ENCODE assay signal across 14 cellular contexts in genomic region chr11:76185511-76185910, GRCh38. TPM values are rescaled to one million over a fixed set of nuclear protein-coding genes. Genes with fewer than 3 reads are reported as not detected.
DNase-seq lines count a peak whose midpoint lies in the region; ATAC-seq and TF ChIP-seq lines count a peak whose summit lies in the region.
"Had no signal": no experiment of that assay in that cellular context is flagged by ENCODE, and none has a peak within 500 bp of the region (broad histone marks: within the 10 kb centered on the region; RNA-seq: fewer than 3 reads in every experiment).

No MANE protein-coding gene starts in this region.

- no peak for DNase-seq in coronary artery (ENCODE audit: low spot score)
- peak; percentile 45 for DNase-seq in left cardiac atrium
- DNase-seq in osteoblast (ENCODE audit: insufficient read length, low spot score, missing footprints) = no peak
- DNase-seq in type B pancreatic cell (ENCODE audit: extremely low spot score, unreplicated experiment) = no peak
- DNase-seq in AML-193 (lab: John Stamatoyannopoulos, UW) = no peak
- no peak for DNase-seq in SKM-1 (lab: John Stamatoyannopoulos, UW; ENCODE audit: unreplicated experiment)
- DNase-seq in RKO (ENCODE audit: low spot score) = no peak
- DNase-seq: DND-41; NCI-H1417 treated with DMSO at 0.1 percent for 48 hours; PC-9; stimulated activated CD4-positive, alpha-beta T cell treated with anti-CD3 and anti-CD28 coated beads, Interleukin-2, amount 100 ng/mL, for 24 hours had no signal

- H3K4me3 ChIP-seq in coronary artery (no peak overlapping the region), osteoblast (ENCODE audit: insufficient read depth, low read length) (no peak overlapping the region)
- H3K4me3 ChIP-seq: PC-9 had no signal

- peaks cover 4% of the 10 kb centered on the region for H3K27me3 ChIP-seq in osteoblast (ENCODE audit: insufficient read depth, low read length)

- TF ChIP-seq CTCF in coronary artery (IDR thresholded peaks at IDR 0.05) = no peak
- no peak for TF ChIP-seq CTCF in osteoblast (IDR thresholded peaks at IDR 0.05; ENCODE audit: extremely low read depth, low read depth, low read length)
- TF ChIP-seq CTCF in type B pancreatic cell (conservative IDR thresholded peaks at IDR 0.05) = no peak

- H3K9me3 ChIP-seq in osteoblast (ENCODE audit: low read depth, low read length) = no peaks in the 10 kb centered on the region

- no peak overlapping the region for H3K4me2 ChIP-seq in osteoblast (ENCODE audit: insufficient read depth, low read length)
- H3K4me2 ChIP-seq: PC-9 had no signal

- intact Hi-C loops in left cardiac atrium (cut with DNase I) = no loop called here

- H2AFZ ChIP-seq in osteoblast (ENCODE audit: low read length) = peak overlapping the region; percentile 76
- H2AFZ ChIP-seq: PC-9 had no signal

- ATAC-seq in left cardiac atrium = peak; percentile 19 to 78
- ATAC-seq: HCT116, HepG2 had no signal

- peaks cover 3% of the 10 kb centered on the region for H3K27me3 Mint-ChIP-seq in type B pancreatic cell

- no peaks in the 10 kb centered on the region for H3K79me2 ChIP-seq in osteoblast (ENCODE audit: insufficient read depth, low read length)

- no peaks in the 10 kb centered on the region for H3K36me3 ChIP-seq in osteoblast (ENCODE audit: insufficient read depth, low read length)

- H3K9me3 Mint-ChIP-seq in type B pancreatic cell = no peaks in the 10 kb centered on the region
- H3K9me3 Mint-ChIP-seq: dendritic cell treated with granulocyte-macrophage colony-stimulating factor and Interleukin-4, amounts not matched to agents 40 ng/mL and 50 ng/mL, for 4 days had no signal

- H4K20me1 ChIP-seq in osteoblast (ENCODE audit: insufficient read depth, low read length) = no peaks in the 10 kb centered on the region

- H3K27ac ChIP-seq in coronary artery (peak overlapping the region; percentile 10 to 70), osteoblast (ENCODE audit: low read depth, low read length) (no peak overlapping the region)
- H3K27ac ChIP-seq: PC-9 had no signal

- no peaks in the 10 kb centered on the region for H3K4me1 ChIP-seq in osteoblast (ENCODE audit: insufficient read depth, low read length)

- H3K4me3 Mint-ChIP-seq in type B pancreatic cell = peak overlapping the region; percentile 53
- H3K4me3 Mint-ChIP-seq: dendritic cell treated with granulocyte-macrophage colony-stimulating factor and Interleukin-4, amounts not matched to agents 40 ng/mL and 50 ng/mL, for 4 days had no signal

- H3K36me3 Mint-ChIP-seq in type B pancreatic cell = peaks cover 7% of the 10 kb centered on the region

- H3K4me1 Mint-ChIP-seq in type B pancreatic cell (ENCODE audit: unreplicated experiment) = peaks cover 23% of the 10 kb centered on the region

- H3K27ac Mint-ChIP-seq in type B pancreatic cell = peak overlapping the region; percentile 65
- H3K27ac Mint-ChIP-seq: dendritic cell treated with granulocyte-macrophage colony-stimulating factor and Interleukin-4, amounts not matched to agents 40 ng/mL and 50 ng/mL, for 4 days had no signal

RNA-seq across cellular contexts. Expression of gene WNT11, which starts 20.8 kb away (rescaled TPM):
- total RNA-seq in left cardiac atrium = 1 to 10 TPM; 3.4 to 6.6 TPM
- total RNA-seq in osteoblast = under 0.01 and 0.36 TPM in 2 replicates
- total RNA-seq in type B pancreatic cell (ENCODE audit: low replicate concordance) = 18.2 and 25.9 TPM in 2 replicates
- total RNA-seq: PC-9 had no signal
